Comparison of ENCODE assay signal across 2 cellular contexts in genomic region chr1:247378334-247379073, GRCh38.
A peak's percentile ranks its signal among the peaks of the same experiment; 100 is the strongest.
TF ChIP-seq lines count a peak whose summit lies in the region.

No MANE protein-coding gene starts in this region.

TF ChIP-seq in HepG2, 621 proteins besides CTCF, POLR2A, EP300 and RAD21:
- TF ChIP-seq ZNF451 (CRISPR knock-in tag; IDR thresholded peaks at IDR 0.05) = no peak
- TF ChIP-seq, protein P1, sequence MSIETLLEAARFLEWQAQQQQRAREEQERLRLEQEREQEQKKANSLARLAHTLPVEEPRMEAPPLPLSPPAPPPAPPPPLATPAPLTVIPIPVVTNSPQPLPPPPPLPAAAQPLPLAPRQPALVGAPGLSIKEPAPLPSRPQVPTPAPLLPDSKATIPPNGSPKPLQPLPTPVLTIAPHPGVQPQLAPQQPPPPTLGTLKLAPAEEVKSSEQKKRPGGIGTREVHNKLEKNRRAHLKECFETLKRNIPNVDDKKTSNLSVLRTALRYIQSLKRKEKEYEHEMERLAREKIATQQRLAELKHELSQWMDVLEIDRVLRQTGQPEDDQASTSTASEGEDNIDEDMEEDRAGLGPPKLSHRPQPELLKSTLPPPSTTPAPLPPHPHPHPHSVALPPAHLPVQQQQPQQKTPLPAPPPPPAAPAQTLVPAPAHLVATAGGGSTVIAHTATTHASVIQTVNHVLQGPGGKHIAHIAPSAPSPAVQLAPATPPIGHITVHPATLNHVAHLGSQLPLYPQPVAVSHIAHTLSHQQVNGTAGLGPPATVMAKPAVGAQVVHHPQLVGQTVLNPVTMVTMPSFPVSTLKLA (IDR thresholded peaks at IDR 0.05) = peak; percentile 26; the same call in 1 of the 2 replicates

TF ChIP-seq in K562, 482 proteins besides CTCF, POLR2A, EP300 and RAD21 (continues in another document):
- 0 out of 2 replicates have a peak, but pooled peaks have one; percentile 35 for TF ChIP-seq MAFG (tag; conservative IDR thresholded peaks at IDR 0.05)
- TF ChIP-seq BHLHE40 (IDR thresholded peaks at IDR 0.05; ENCODE audit: low read length) = 0 out of 2 replicates have a peak, but pooled peaks have one; percentile 13
- TF ChIP-seq, protein P2, sequence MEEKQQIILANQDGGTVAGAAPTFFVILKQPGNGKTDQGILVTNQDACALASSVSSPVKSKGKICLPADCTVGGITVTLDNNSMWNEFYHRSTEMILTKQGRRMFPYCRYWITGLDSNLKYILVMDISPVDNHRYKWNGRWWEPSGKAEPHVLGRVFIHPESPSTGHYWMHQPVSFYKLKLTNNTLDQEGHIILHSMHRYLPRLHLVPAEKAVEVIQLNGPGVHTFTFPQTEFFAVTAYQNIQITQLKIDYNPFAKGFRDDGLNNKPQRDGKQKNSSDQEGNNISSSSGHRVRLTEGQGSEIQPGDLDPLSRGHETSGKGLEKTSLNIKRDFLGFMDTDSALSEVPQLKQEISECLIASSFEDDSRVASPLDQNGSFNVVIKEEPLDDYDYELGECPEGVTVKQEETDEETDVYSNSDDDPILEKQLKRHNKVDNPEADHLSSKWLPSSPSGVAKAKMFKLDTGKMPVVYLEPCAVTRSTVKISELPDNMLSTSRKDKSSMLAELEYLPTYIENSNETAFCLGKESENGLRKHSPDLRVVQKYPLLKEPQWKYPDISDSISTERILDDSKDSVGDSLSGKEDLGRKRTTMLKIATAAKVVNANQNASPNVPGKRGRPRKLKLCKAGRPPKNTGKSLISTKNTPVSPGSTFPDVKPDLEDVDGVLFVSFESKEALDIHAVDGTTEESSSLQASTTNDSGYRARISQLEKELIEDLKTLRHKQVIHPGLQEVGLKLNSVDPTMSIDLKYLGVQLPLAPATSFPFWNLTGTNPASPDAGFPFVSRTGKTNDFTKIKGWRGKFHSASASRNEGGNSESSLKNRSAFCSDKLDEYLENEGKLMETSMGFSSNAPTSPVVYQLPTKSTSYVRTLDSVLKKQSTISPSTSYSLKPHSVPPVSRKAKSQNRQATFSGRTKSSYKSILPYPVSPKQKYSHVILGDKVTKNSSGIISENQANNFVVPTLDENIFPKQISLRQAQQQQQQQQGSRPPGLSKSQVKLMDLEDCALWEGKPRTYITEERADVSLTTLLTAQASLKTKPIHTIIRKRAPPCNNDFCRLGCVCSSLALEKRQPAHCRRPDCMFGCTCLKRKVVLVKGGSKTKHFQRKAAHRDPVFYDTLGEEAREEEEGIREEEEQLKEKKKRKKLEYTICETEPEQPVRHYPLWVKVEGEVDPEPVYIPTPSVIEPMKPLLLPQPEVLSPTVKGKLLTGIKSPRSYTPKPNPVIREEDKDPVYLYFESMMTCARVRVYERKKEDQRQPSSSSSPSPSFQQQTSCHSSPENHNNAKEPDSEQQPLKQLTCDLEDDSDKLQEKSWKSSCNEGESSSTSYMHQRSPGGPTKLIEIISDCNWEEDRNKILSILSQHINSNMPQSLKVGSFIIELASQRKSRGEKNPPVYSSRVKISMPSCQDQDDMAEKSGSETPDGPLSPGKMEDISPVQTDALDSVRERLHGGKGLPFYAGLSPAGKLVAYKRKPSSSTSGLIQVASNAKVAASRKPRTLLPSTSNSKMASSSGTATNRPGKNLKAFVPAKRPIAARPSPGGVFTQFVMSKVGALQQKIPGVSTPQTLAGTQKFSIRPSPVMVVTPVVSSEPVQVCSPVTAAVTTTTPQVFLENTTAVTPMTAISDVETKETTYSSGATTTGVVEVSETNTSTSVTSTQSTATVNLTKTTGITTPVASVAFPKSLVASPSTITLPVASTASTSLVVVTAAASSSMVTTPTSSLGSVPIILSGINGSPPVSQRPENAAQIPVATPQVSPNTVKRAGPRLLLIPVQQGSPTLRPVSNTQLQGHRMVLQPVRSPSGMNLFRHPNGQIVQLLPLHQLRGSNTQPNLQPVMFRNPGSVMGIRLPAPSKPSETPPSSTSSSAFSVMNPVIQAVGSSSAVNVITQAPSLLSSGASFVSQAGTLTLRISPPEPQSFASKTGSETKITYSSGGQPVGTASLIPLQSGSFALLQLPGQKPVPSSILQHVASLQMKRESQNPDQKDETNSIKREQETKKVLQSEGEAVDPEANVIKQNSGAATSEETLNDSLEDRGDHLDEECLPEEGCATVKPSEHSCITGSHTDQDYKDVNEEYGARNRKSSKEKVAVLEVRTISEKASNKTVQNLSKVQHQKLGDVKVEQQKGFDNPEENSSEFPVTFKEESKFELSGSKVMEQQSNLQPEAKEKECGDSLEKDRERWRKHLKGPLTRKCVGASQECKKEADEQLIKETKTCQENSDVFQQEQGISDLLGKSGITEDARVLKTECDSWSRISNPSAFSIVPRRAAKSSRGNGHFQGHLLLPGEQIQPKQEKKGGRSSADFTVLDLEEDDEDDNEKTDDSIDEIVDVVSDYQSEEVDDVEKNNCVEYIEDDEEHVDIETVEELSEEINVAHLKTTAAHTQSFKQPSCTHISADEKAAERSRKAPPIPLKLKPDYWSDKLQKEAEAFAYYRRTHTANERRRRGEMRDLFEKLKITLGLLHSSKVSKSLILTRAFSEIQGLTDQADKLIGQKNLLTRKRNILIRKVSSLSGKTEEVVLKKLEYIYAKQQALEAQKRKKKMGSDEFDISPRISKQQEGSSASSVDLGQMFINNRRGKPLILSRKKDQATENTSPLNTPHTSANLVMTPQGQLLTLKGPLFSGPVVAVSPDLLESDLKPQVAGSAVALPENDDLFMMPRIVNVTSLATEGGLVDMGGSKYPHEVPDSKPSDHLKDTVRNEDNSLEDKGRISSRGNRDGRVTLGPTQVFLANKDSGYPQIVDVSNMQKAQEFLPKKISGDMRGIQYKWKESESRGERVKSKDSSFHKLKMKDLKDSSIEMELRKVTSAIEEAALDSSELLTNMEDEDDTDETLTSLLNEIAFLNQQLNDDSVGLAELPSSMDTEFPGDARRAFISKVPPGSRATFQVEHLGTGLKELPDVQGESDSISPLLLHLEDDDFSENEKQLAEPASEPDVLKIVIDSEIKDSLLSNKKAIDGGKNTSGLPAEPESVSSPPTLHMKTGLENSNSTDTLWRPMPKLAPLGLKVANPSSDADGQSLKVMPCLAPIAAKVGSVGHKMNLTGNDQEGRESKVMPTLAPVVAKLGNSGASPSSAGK (IDR thresholded peaks at IDR 0.05) = peak; percentile 58
- TF ChIP-seq ARID3B (CRISPR knock-in tag; IDR thresholded peaks at IDR 0.05; ENCODE audit: borderline replicate concordance) = 0 out of 2 replicates have a peak, but pooled peaks have one; percentile 6
- no peak for TF ChIP-seq STAT5A (IDR thresholded peaks at IDR 0.05; ENCODE audit: borderline replicate concordance, low read length)
- TF ChIP-seq HDAC6 (IDR thresholded peaks at IDR 0.05; ENCODE audit: low read depth, low read length) = no peak
- TF ChIP-seq RFX1 (IDR thresholded peaks at IDR 0.05) = 0 out of 2 replicates have a peak, but pooled peaks have one; percentile 11
- no peak for TF ChIP-seq PTBP1 (IDR thresholded peaks at IDR 0.05; ENCODE audit: low read depth, low read length)
- TF ChIP-seq ZNF165 (CRISPR knock-in tag; IDR thresholded peaks at IDR 0.05; ENCODE audit: borderline replicate concordance) = no peak
- TF ChIP-seq, protein P3, sequence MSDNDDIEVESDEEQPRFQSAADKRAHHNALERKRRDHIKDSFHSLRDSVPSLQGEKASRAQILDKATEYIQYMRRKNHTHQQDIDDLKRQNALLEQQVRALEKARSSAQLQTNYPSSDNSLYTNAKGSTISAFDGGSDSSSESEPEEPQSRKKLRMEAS (CRISPR knock-in tag; IDR thresholded peaks at IDR 0.05) = peak; percentile 60; the same call in 1 of the 2 replicates
- TF ChIP-seq MTA2 (IDR thresholded peaks at IDR 0.05; ENCODE audit: low read depth) = no peak
- TF ChIP-seq, protein P4, sequence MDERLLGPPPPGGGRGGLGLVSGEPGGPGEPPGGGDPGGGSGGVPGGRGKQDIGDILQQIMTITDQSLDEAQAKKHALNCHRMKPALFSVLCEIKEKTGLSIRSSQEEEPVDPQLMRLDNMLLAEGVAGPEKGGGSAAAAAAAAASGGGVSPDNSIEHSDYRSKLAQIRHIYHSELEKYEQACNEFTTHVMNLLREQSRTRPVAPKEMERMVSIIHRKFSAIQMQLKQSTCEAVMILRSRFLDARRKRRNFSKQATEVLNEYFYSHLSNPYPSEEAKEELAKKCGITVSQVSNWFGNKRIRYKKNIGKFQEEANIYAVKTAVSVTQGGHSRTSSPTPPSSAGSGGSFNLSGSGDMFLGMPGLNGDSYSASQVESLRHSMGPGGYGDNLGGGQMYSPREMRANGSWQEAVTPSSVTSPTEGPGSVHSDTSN (CRISPR knock-in tag; IDR thresholded peaks at IDR 0.05; ENCODE audit: low read depth) = no peak; the same call in 1 of the 2 replicates
- TF ChIP-seq, protein P4 (tag; conservative IDR thresholded peaks at IDR 0.05; ENCODE audit: low read depth) = peak; percentile 65; the same call in 1 of the 2 replicates
- TF ChIP-seq USF1 (CRISPR knock-in tag; IDR thresholded peaks at IDR 0.05) = peak; percentile 58
- TF ChIP-seq USF2 (CRISPR knock-in tag; IDR thresholded peaks at IDR 0.05) = peak; percentile 30; the same call in 1 of the 2 replicates
- TF ChIP-seq, protein P5, sequence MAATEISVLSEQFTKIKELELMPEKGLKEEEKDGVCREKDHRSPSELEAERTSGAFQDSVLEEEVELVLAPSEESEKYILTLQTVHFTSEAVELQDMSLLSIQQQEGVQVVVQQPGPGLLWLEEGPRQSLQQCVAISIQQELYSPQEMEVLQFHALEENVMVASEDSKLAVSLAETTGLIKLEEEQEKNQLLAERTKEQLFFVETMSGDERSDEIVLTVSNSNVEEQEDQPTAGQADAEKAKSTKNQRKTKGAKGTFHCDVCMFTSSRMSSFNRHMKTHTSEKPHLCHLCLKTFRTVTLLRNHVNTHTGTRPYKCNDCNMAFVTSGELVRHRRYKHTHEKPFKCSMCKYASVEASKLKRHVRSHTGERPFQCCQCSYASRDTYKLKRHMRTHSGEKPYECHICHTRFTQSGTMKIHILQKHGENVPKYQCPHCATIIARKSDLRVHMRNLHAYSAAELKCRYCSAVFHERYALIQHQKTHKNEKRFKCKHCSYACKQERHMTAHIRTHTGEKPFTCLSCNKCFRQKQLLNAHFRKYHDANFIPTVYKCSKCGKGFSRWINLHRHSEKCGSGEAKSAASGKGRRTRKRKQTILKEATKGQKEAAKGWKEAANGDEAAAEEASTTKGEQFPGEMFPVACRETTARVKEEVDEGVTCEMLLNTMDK (IDR thresholded peaks at IDR 0.05; ENCODE audit: borderline replicate concordance, insufficient read depth, low read depth, low read length, poor library complexity, severe bottlenecking) = no peak
- TF ChIP-seq SRSF1 (IDR thresholded peaks at IDR 0.05; ENCODE audit: low read depth, low read length) = no peak
- no peak for TF ChIP-seq ZNF121 (CRISPR knock-in tag; conservative IDR thresholded peaks at IDR 0.05)
- no peak for TF ChIP-seq ZNF695 (CRISPR knock-in tag; IDR thresholded peaks at IDR 0.05)
- TF ChIP-seq, protein P6, sequence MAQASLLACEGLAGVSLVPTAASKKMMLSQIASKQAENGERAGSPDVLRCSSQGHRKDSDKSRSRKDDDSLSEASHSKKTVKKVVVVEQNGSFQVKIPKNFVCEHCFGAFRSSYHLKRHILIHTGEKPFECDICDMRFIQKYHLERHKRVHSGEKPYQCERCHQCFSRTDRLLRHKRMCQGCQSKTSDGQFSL (CRISPR knock-in tag; IDR thresholded peaks at IDR 0.05) = no peak
- TF ChIP-seq, protein P6 (tag; IDR thresholded peaks at IDR 0.05) = no peak
- no peak for TF ChIP-seq HBP1 (CRISPR knock-in tag; IDR thresholded peaks at IDR 0.05)
- TF ChIP-seq, protein P7, sequence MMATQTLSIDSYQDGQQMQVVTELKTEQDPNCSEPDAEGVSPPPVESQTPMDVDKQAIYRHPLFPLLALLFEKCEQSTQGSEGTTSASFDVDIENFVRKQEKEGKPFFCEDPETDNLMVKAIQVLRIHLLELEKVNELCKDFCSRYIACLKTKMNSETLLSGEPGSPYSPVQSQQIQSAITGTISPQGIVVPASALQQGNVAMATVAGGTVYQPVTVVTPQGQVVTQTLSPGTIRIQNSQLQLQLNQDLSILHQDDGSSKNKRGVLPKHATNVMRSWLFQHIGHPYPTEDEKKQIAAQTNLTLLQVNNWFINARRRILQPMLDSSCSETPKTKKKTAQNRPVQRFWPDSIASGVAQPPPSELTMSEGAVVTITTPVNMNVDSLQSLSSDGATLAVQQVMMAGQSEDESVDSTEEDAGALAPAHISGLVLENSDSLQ (IDR thresholded peaks at IDR 0.05) = peak; percentile 91
